ENCODE assay signal across 26 cellular contexts in the genomic region with DNA sequence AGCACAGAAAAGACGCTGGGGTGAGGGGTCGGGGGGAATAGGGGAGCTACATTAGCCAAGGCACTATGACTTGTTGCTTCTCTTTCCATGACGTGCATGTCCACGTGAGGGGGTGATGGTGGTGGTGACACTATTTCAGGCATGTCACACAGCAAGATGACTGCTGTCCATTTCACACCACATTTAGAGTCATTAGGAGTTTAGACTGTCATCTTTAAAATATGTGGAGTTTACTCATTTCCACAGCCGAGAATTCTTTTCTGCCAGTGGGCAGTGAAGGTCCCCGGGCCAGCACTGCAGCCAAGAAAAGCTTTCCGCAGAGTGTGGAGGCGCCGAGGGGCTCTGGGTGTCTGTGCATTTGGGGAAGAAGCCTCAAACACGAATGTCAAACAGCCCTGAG. TPM values are rescaled to one million over a fixed set of nuclear protein-coding genes. Genes with fewer than 3 reads are reported as not detected.
DNase-seq lines count a peak whose midpoint lies in the region; ATAC-seq, FAIRE-seq and TF ChIP-seq lines count a peak whose summit lies in the region.
"Had no signal": no experiment of that assay in that cellular context is flagged by ENCODE, and none has a peak within 500 bp of the region (broad histone marks: within the 10 kb centered on the region; RNA-seq: fewer than 3 reads in every experiment).

No MANE protein-coding gene starts in this region.

- peak overlapping the region; percentile 76; the same call in 2 of the 3 replicates for H3K4me2 ChIP-seq in A549
- no peak overlapping the region for H3K4me2 ChIP-seq in GM23338

- intact Hi-C loops in ascending aorta (cut with DNase I), result loop anchor here (2.0 to 10.0 kb wide), 5 partner anchors 44 to 172 kb away; no protein-coding TSS in a partner anchor

- 0 out of 2 replicates have a peak, but pooled peaks cover 5% of the 10 kb centered on the region for H3F3A ChIP-seq in GM23338 (replicated peaks; ENCODE audit: low read depth)

- ATAC-seq in A549 (no peak), GM23338 (no peak), GM21576 (IDR thresholded peaks at IDR 0.05; ENCODE audit: unreplicated experiment) (no peak), HG03108 (IDR thresholded peaks at IDR 0.05; ENCODE audit: unreplicated experiment) (no peak)
- ATAC-seq: K562 had no signal

- H3K4me3 Mint-ChIP-seq in GM23338 (peak overlapping the region; percentile 71), nephron progenitor cell (peak overlapping the region; percentile 83)

- no peak for FAIRE-seq in A549 (lab: Jason Lieb, UNC)
- FAIRE-seq: endothelial cell of umbilical vein, GM12892, K562, small intestine had no signal

- 42% methylated on average over 8 of the region's 10 CpGs for WGBS in A549 (ENCODE audit: missing lambda C conversion rate)

- TF ChIP-seq EP300 in A549 (IDR thresholded peaks at IDR 0.05), result no peak

- peaks cover 66% of the 10 kb centered on the region for H3K27me3 ChIP-seq in GM23338 (ENCODE audit: insufficient read depth)
- H3K27me3 ChIP-seq in ascending aorta, result no peaks in the 10 kb centered on the region

- no peak for TF ChIP-seq RAD21 in A549 (conservative IDR thresholded peaks at IDR 0.05 in 1 of 2, IDR thresholded peaks at IDR 0.05 in 1 of 2)

- H3K4me3 ChIP-seq in A549 (no peak overlapping the region; the same call in 2 of the 3 replicates), GM23338 (no peak overlapping the region), ascending aorta (peak overlapping the region; percentile 70 to 84)
- H3K4me3 ChIP-seq: K562 had no signal

- 0 out of 3 replicates have a peak, but pooled peaks cover 5% of the 10 kb centered on the region for H3K4me1 ChIP-seq in A549
- 0 out of 2 replicates have a peak, but pooled peaks cover 4% of the 10 kb centered on the region for H3K4me1 ChIP-seq in GM23338 (ENCODE audit: insufficient read depth)
- peaks cover 0 to 23% of the 10 kb centered on the region in 2 donors for H3K4me1 ChIP-seq in ascending aorta

- TF ChIP-seq POLR2A in A549 (IDR thresholded peaks at IDR 0.05; ENCODE audit: low read length), result no peak

- CTCF ChIA-PET in A549 (lab: Yijun Ruan, JAX), result no interaction called here

- POLR2A ChIA-PET in A549 (lab: Yijun Ruan, JAX), result no interaction called here

- H2AFZ ChIP-seq in GM23338, result no peak overlapping the region

- H3K9me3 Mint-ChIP-seq in GM23338 (no peaks in the 10 kb centered on the region), nephron progenitor cell (no peaks in the 10 kb centered on the region)
- H3K9me3 Mint-ChIP-seq: activated CD4-positive, alpha-beta T cell treated with anti-CD3 and anti-CD28 coated beads, Interleukin-2, amount 10 ng/mL, durations not matched to agents 24 days and 14 days; activated naive CD4-positive, alpha-beta T cell treated with anti-CD3 and anti-CD28 coated beads for 36 hours; central memory CD8-positive, alpha-beta T cell; T-helper 1 cell treated with Interleukin-12 subunit alpha and Interleukin-12 subunit beta and Interleukin-4 antibody, amounts not matched to agents 30 μg/mL and 1 μg/mL, for 36 hours had no signal

- H3K27ac ChIP-seq in A549 (no peak overlapping the region), GM23338 (ENCODE audit: low read depth) (no peak overlapping the region), ascending aorta (peak overlapping the region; percentile 18 to 43)
- H3K27ac ChIP-seq: BLaER1, vagina had no signal

- no peaks in the 10 kb centered on the region for H3K79me2 ChIP-seq in GM23338 (replicated peaks; ENCODE audit: insufficient read depth)

- no peaks in the 10 kb centered on the region for H3K9me3 ChIP-seq in A549
- no peaks in the 10 kb centered on the region for H3K9me3 ChIP-seq in ascending aorta
- H3K9me3 ChIP-seq: BLaER1, MG63, vagina had no signal

- H3K36me3 ChIP-seq in GM23338 (ENCODE audit: insufficient read depth) (no peaks in the 10 kb centered on the region), ascending aorta (no peaks in the 10 kb centered on the region)
- H3K36me3 ChIP-seq: BLaER1, MG63, vagina had no signal

- H3K4me1 Mint-ChIP-seq in GM23338, result peaks cover 12% of the 10 kb centered on the region
- peaks cover 32% of the 10 kb centered on the region for H3K4me1 Mint-ChIP-seq in nephron progenitor cell
- H3K4me1 Mint-ChIP-seq: central memory CD8-positive, alpha-beta T cell had no signal

- H3K36me3 Mint-ChIP-seq in GM23338 (ENCODE audit: low read depth) (no peaks in the 10 kb centered on the region), nephron progenitor cell (ENCODE audit: low read depth) (no peaks in the 10 kb centered on the region)

- DNase-seq in A549 (ENCODE audit: low read depth in 1 of 2, low spot score in 1 of 2), result no peak
- DNase-seq in GM23338 (ENCODE audit: low spot score), result no peak
- DNase-seq in ascending aorta (ENCODE audit: low spot score in 2 of 2), result peak in 1 of 2 donors; percentile 72
- DNase-seq in nephron progenitor cell, result no peak
- no peak for DNase-seq in anterior cingulate cortex (lab: John Stamatoyannopoulos, UW)
- DNase-seq in stimulated activated CD4-positive, alpha-beta T cell treated with anti-CD3 and anti-CD28 coated beads, Interleukin-2, amount 100 ng/mL, for 48 hours, result no peak
- DNase-seq: activated CD4-positive, alpha-beta T cell treated with anti-CD3 and anti-CD28 coated beads, Interleukin-2, amount 10 ng/mL, durations not matched to agents 24 days and 14 days; activated naive CD4-positive, alpha-beta T cell treated with anti-CD3 and anti-CD28 coated beads for 36 hours; activated T-cell treated with anti-CD3 and anti-CD28 coated beads, Interleukin-2, amount 50 U/mL, for 48 hours; Calu3; DND-41; MG63; NCI-H146; NCI-H510A treated with DMSO at 0.1 percent for 48 hours; stimulated activated CD4-positive, alpha-beta T cell treated with anti-CD3 and anti-CD28 coated beads, Interleukin-2, amount 100 ng/mL, for 24 hours had no signal

- H3K27me3 Mint-ChIP-seq in GM23338 (ENCODE audit: insufficient read depth, low read depth, poor library complexity), result peaks cover 45% of the 10 kb centered on the region
- peaks cover 64% of the 10 kb centered on the region for H3K27me3 Mint-ChIP-seq in nephron progenitor cell (ENCODE audit: low read depth, poor library complexity)

- H3K9me2 ChIP-seq in GM23338 (ENCODE audit: insufficient read depth), result no peaks in the 10 kb centered on the region

- H3K27ac Mint-ChIP-seq in GM23338, result no peak overlapping the region
- H3K27ac Mint-ChIP-seq in nephron progenitor cell, result no peak overlapping the region
- H3K27ac Mint-ChIP-seq: activated CD4-positive, alpha-beta T cell treated with anti-CD3 and anti-CD28 coated beads, Interleukin-2, amount 10 ng/mL, durations not matched to agents 24 days and 14 days; activated naive CD4-positive, alpha-beta T cell treated with anti-CD3 and anti-CD28 coated beads for 36 hours; T-helper 1 cell treated with Interleukin-12 subunit alpha and Interleukin-12 subunit beta and Interleukin-4 antibody, amounts not matched to agents 30 μg/mL and 1 μg/mL, for 36 hours had no signal

- TF ChIP-seq CTCF in A549 (IDR thresholded peaks at IDR 0.05), result no peak
- TF ChIP-seq CTCF in GM23338 (conservative IDR thresholded peaks at IDR 0.05; ENCODE audit: low read depth in 2 of 2), result no peak
- no peak for TF ChIP-seq CTCF in ascending aorta (IDR thresholded peaks at IDR 0.05)
- TF ChIP-seq CTCF in nephron progenitor cell (IDR thresholded peaks at IDR 0.05), result no peak

- no peaks in the 10 kb centered on the region for H4K20me1 ChIP-seq in GM23338 (replicated peaks; ENCODE audit: insufficient read depth)

TF ChIP-seq in A549, 52 proteins besides CTCF, POLR2A, EP300 and RAD21 (continues in another document):
- no peak for TF ChIP-seq JUNB (IDR thresholded peaks at IDR 0.05)
- TF ChIP-seq JUN (IDR thresholded peaks at IDR 0.05), result no peak
- TF ChIP-seq ZC3H11A (IDR thresholded peaks at IDR 0.05), result no peak
- no peak for TF ChIP-seq HOXB5 (CRISPR knock-in tag; IDR thresholded peaks at IDR 0.05)
- no peak for TF ChIP-seq GATA3 (IDR thresholded peaks at IDR 0.05; ENCODE audit: borderline replicate concordance)
- TF ChIP-seq CEBPB (IDR thresholded peaks at IDR 0.05), result no peak
- TF ChIP-seq ESRRA (IDR thresholded peaks at IDR 0.05; ENCODE audit: borderline replicate concordance, low read length), result no peak
- no peak for TF ChIP-seq HOXA7 (CRISPR knock-in tag; IDR thresholded peaks at IDR 0.05)
- no peak for TF ChIP-seq FOSL2 (IDR thresholded peaks at IDR 0.05)
- TF ChIP-seq FOSL2 (CRISPR knock-in tag; IDR thresholded peaks at IDR 0.05), result no peak
- no peak for TF ChIP-seq CHD2 (IDR thresholded peaks at IDR 0.05; ENCODE audit: low read length, partially characterized antibody)
- TF ChIP-seq PHF8 (IDR thresholded peaks at IDR 0.05; ENCODE audit: borderline replicate concordance, low read depth), result no peak

TF ChIP-seq in GM23338, 12 proteins besides CTCF, POLR2A, EP300 and RAD21 (continues in another document):
- TF ChIP-seq ZNF331 (CRISPR knock-in tag; IDR thresholded peaks at IDR 0.05; ENCODE audit: low read depth) (no peak), POLR2AphosphoS5 (IDR thresholded peaks at IDR 0.05; ENCODE audit: low read depth) (no peak), EZH2 (IDR thresholded peaks at IDR 0.05; ENCODE audit: low read depth, unreplicated experiment) (no peak)

RNA-seq across cellular contexts. Expression of a gene that starts 1.0 kb away (rescaled TPM):
- polyA plus RNA-seq in A549 (2011; rRNA removed) (11.5 and 13.2 TPM in 2 replicates), A549 (2017; fragmentation: RNase III; extraction: RNeasy Plus Mini Kit Qiagen cat#74134 plus additional on column Dnase treatment) (13.3 to 17.1 TPM (median 15.3 TPM) in 3 replicates), GM23338 (2016; fragmentation: Nextera tagmentation; extraction: Ambion mirVana) (0.17 and 0.31 TPM in 2 replicates)
- 9.8 and 10.0 TPM in 2 replicates for polyA plus RNA-seq in A549 (2012; cell fraction: cytosol; rRNA removed)
- polyA plus RNA-seq in A549 (2012; cell fraction: nucleus; rRNA removed), result 3.0 and 3.7 TPM in 2 replicates
- polyA minus RNA-seq in A549 (2011; rRNA and poly(A)+ RNA removed), result 15.7 and 17.0 TPM in 2 replicates
- 0.14 TPM in 1 of 2 replicates, not detected in the other for total RNA-seq in GM23338 (2014; rRNA removed; shearing (Covaris generic))
- 11.1 TPM for total RNA-seq in ascending aorta
- total RNA-seq: endothelial cell of umbilical vein, lung microvascular endothelial cell had no signal
- polyA plus RNA-seq: endothelial cell of umbilical vein had no signal

Comparison
In these comparisons a context has a peak if more than half of its experiments do, and no peak if none do; other contexts are left out.
1. H3K27ac ChIP-seq: peak in ascending aorta (2 of 2); none in A549 (0 of 2) and GM23338 (single experiment).
2. H3K4me3 ChIP-seq: peak in ascending aorta (2 of 2); none in A549 (single experiment) and GM23338 (single experiment).
3. RNA of a gene that starts 1.0 kb away (total RNA-seq): 11.1 TPM in ascending aorta (single experiment); 0.14 TPM in GM23338; every median in the first group is over 10 times any median in the second.